Comparison of ENCODE assay signal across 1 cellular context in the genomic region with DNA sequence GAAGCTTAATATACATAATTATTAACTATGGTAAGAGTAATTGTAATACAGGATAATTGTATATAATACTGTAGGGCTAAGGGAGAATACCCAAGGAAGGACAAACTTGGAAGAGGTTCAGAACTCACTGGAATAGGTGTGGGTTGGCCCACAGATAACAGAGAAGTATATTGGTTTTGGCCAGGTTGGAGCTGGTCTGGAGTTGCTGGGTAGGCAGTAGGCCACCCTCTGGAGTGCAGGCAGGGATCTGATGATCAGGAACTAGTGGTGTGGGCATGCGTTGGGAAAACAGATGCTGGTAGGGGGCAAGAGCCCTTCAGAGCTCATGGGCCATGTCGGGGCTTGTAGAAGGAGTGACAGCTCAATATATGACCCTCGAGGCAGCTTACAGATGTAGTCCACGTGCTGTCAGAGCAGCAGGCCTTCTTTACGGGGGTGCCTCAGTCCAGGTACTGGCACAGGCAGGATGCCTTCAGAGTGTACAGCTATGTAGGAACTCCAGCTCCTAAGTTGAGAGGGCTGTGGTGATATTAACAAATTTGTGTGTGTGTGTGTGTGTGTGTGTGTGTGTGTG.
TF ChIP-seq lines count a peak whose summit lies in the region.

No MANE protein-coding gene starts in this region.

TF ChIP-seq in HEK293, 187 proteins besides CTCF, POLR2A, EP300 and RAD21 (continued from another document):
- TF ChIP-seq, protein P1, sequence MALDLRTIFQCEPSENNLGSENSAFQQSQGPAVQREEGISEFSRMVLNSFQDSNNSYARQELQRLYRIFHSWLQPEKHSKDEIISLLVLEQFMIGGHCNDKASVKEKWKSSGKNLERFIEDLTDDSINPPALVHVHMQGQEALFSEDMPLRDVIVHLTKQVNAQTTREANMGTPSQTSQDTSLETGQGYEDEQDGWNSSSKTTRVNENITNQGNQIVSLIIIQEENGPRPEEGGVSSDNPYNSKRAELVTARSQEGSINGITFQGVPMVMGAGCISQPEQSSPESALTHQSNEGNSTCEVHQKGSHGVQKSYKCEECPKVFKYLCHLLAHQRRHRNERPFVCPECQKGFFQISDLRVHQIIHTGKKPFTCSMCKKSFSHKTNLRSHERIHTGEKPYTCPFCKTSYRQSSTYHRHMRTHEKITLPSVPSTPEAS (tag by site-specific recombination; IDR thresholded peaks at IDR 0.05), result 0 out of 2 replicates have a peak, but pooled peaks have one; percentile 70
- no peak for TF ChIP-seq ZNF76 (tag by site-specific recombination; IDR thresholded peaks at IDR 0.05; ENCODE audit: borderline replicate concordance, low read depth)
- TF ChIP-seq, protein P2, sequence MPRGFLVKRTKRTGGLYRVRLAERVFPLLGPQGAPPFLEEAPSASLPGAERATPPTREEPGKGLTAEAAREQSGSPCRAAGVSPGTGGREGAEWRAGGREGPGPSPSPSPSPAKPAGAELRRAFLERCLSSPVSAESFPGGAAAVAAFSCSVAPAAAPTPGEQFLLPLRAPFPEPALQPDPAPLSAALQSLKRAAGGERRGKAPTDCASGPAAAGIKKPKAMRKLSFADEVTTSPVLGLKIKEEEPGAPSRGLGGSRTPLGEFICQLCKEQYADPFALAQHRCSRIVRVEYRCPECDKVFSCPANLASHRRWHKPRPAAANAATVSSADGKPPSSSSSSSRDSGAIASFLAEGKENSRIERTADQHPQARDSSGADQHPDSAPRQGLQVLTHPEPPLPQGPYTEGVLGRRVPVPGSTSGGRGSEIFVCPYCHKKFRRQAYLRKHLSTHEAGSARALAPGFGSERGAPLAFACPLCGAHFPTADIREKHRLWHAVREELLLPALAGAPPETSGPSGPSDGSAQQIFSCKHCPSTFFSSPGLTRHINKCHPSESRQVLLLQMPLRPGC (tag by site-specific recombination; IDR thresholded peaks at IDR 0.05), result no peak
- TF ChIP-seq ZNF561 (tag by site-specific recombination; IDR thresholded peaks at IDR 0.05; ENCODE audit: borderline replicate concordance), result no peak
- TF ChIP-seq ZIC2 (tag by site-specific recombination; IDR thresholded peaks at IDR 0.05), result peak; percentile 98
- no peak for TF ChIP-seq ZNF239 (tag by site-specific recombination; IDR thresholded peaks at IDR 0.05)
- no peak for TF ChIP-seq SALL2 (tag by site-specific recombination; IDR thresholded peaks at IDR 0.05; ENCODE audit: borderline replicate concordance)
- no peak for TF ChIP-seq ZNF701 (tag by site-specific recombination; IDR thresholded peaks at IDR 0.05)
- TF ChIP-seq ZNF514 (tag by site-specific recombination; IDR thresholded peaks at IDR 0.05), result no peak
- TF ChIP-seq ZNF843 (tag by site-specific recombination; IDR thresholded peaks at IDR 0.05), result no peak
- no peak for TF ChIP-seq ZFP3 (tag by site-specific recombination; IDR thresholded peaks at IDR 0.05; ENCODE audit: low read depth)
- no peak for TF ChIP-seq ZNF521 (tag by site-specific recombination; IDR thresholded peaks at IDR 0.05)
